ENCODE assay signal across 16 cellular contexts in the genomic region with DNA sequence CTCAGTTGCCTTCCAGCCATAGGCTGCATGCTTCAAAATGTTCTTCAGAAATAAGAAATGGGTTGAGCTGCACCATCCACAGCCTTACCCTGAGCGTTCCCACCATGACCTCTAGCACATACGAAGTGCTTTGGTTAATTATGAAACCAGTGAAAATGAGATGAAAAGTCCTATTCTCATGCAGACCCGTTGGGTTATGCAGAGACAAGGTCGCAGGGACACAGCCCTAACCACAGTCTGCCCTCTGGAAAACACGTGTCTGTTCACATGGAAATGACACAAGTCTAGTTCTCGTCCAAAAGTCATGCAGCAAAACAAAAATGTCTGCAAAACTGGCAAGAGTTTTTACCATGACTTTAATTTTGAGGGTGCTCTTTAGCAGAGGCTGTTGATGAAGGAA. TPM values are rescaled to one million over a fixed set of nuclear protein-coding genes. Genes with fewer than 3 reads are reported as not detected.
DNase-seq lines count a peak whose midpoint lies in the region; ATAC-seq, FAIRE-seq and TF ChIP-seq lines count a peak whose summit lies in the region.
"Had no signal": no experiment of that assay in that cellular context is flagged by ENCODE, and none has a peak within 500 bp of the region (broad histone marks: within the 10 kb centered on the region; RNA-seq: fewer than 3 reads in every experiment).

No MANE protein-coding gene starts in this region.

- H3K27me3 ChIP-seq in ascending aorta (no peaks in the 10 kb centered on the region), left ventricle myocardium inferior (ENCODE audit: low read depth) (no peaks in the 10 kb centered on the region)
- no peaks in the 10 kb centered on the region for H3K27me3 ChIP-seq in effector memory CD4-positive, alpha-beta T cell (replicated peaks; ENCODE audit: control insufficient read depth, insufficient read depth, low read length, poor library complexity, severe bottlenecking)

- H3K9me3 Mint-ChIP-seq in osteocyte (ENCODE audit: unreplicated experiment): no peaks in the 10 kb centered on the region
- H3K9me3 Mint-ChIP-seq: CD4-positive, CD25-positive, alpha-beta regulatory T cell had no signal

- H3K36me3 Mint-ChIP-seq in osteocyte (ENCODE audit: unreplicated experiment): no peaks in the 10 kb centered on the region
- H3K36me3 Mint-ChIP-seq: CD4-positive, CD25-positive, alpha-beta regulatory T cell had no signal

- H3K4me3 Mint-ChIP-seq in osteocyte (ENCODE audit: unreplicated experiment): no peak overlapping the region
- H3K4me3 Mint-ChIP-seq: CD4-positive, CD25-positive, alpha-beta regulatory T cell had no signal

- ATAC-seq in GM19452 (IDR thresholded peaks at IDR 0.05; ENCODE audit: unreplicated experiment) (no peak), GM21737 (IDR thresholded peaks at IDR 0.05; ENCODE audit: unreplicated experiment) (no peak)

- peaks cover 5% of the 10 kb centered on the region for H3K4me1 Mint-ChIP-seq in osteocyte (ENCODE audit: unreplicated experiment)

- FAIRE-seq in GM12891 (lab: Jason Lieb, UNC): peak; percentile 38
- FAIRE-seq: GM19239, H54 had no signal

- peaks cover 8 to 13% of the 10 kb centered on the region in 2 donors for H3K4me1 ChIP-seq in ascending aorta
- peaks cover 12% of the 10 kb centered on the region for H3K4me1 ChIP-seq in left ventricle myocardium inferior
- peaks cover 7% of the 10 kb centered on the region for H3K4me1 ChIP-seq in effector memory CD4-positive, alpha-beta T cell (ENCODE audit: control insufficient read depth, insufficient read depth, low read length, poor library complexity, severe bottlenecking)

- TF ChIP-seq CTCF in ascending aorta (IDR thresholded peaks at IDR 0.05): no peak
- no peak for TF ChIP-seq CTCF in left ventricle myocardium inferior (IDR thresholded peaks at IDR 0.05; ENCODE audit: borderline replicate concordance)
- TF ChIP-seq CTCF in osteocyte (IDR thresholded peaks at IDR 0.05): no peak

- intact Hi-C loops in ascending aorta (cut with DNase I) (no loop called here), left ventricle myocardium inferior (cut with micrococcal nuclease) (no loop called here)

- H3K27ac Mint-ChIP-seq in osteocyte (ENCODE audit: unreplicated experiment): no peak overlapping the region

- H3K4me3 ChIP-seq in ascending aorta (no peak overlapping the region), left ventricle myocardium inferior (no peak overlapping the region)
- no peak overlapping the region for H3K4me3 ChIP-seq in effector memory CD4-positive, alpha-beta T cell (ENCODE audit: insufficient read depth, low read depth, low read length, poor library complexity, severe bottlenecking)

- peak overlapping the region; percentile 69 to 74 for H3K27ac ChIP-seq in ascending aorta
- peak overlapping the region; percentile 39 for H3K27ac ChIP-seq in left ventricle myocardium inferior (replicated peaks)
- no peak overlapping the region for H3K27ac ChIP-seq in effector memory CD4-positive, alpha-beta T cell (ENCODE audit: insufficient read depth, low read length, poor library complexity, severe bottlenecking)

- no peak for TF ChIP-seq POLR2A in GM12891 (IDR thresholded peaks at IDR 0.05; ENCODE audit: low read depth, low read length)

- H3K9me3 ChIP-seq in ascending aorta: no peaks in the 10 kb centered on the region
- no peaks in the 10 kb centered on the region for H3K9me3 ChIP-seq in left ventricle myocardium inferior (replicated peaks)
- H3K9me3 ChIP-seq in effector memory CD4-positive, alpha-beta T cell (ENCODE audit: control insufficient read depth, low read length): no peaks in the 10 kb centered on the region

- DNase-seq in GM12891 (ENCODE audit: insufficient read length, low spot score): no peak
- no peak for DNase-seq in ascending aorta (ENCODE audit: low spot score in 2 of 2)
- no peak for DNase-seq in left ventricle myocardium inferior
- DNase-seq in osteocyte (ENCODE audit: extremely low spot score, unreplicated experiment): peak; percentile 32
- no peak for DNase-seq in NCI-H2081 treated with DMSO at 0.1 percent for 48 hours (lab: John Stamatoyannopoulos, UW)
- no peak for DNase-seq in effector memory CD4-positive, alpha-beta T cell
- DNase-seq: NCI-H1105 treated with DMSO at 0.1 percent for 48 hours, NCI-H187, NCI-H2171, SHP77 treated with DMSO at 0.1 percent for 48 hours had no signal

- H3K27me3 Mint-ChIP-seq in osteocyte (ENCODE audit: unreplicated experiment): no peaks in the 10 kb centered on the region

- H3K36me3 ChIP-seq in ascending aorta (no peaks in the 10 kb centered on the region), left ventricle myocardium inferior (no peaks in the 10 kb centered on the region)
- no peaks in the 10 kb centered on the region for H3K36me3 ChIP-seq in effector memory CD4-positive, alpha-beta T cell (ENCODE audit: control insufficient read depth, insufficient read depth, low read length)

TF ChIP-seq in GM12891, 5 proteins besides CTCF, POLR2A, EP300 and RAD21:
- TF ChIP-seq SPI1 (IDR thresholded peaks at IDR 0.05; ENCODE audit: low read depth, low read length) (no peak), POLR2AphosphoS5 (IDR thresholded peaks at IDR 0.05; ENCODE audit: low read depth, low read length) (no peak), PAX5 (IDR thresholded peaks at IDR 0.05; ENCODE audit: insufficient read depth, low read length, severe bottlenecking) (no peak), TAF1 (IDR thresholded peaks at IDR 0.05; ENCODE audit: low read depth, low read length) (no peak), POU2F2 (IDR thresholded peaks at IDR 0.05; ENCODE audit: low read depth, low read length) (no peak)

RNA-seq across cellular contexts. Expression of gene NGRN, which starts 36.4 kb away (rescaled TPM):
- polyA plus RNA-seq in GM12891 (2012; ENCODE audit: low read depth, missing spikeins): 16.2 TPM
- 58.0 TPM for total RNA-seq in ascending aorta
- 120 TPM for total RNA-seq in left ventricle myocardium inferior
- total RNA-seq in osteocyte: 92.3 and 94.8 TPM in 2 replicates

RNA-seq across cellular contexts. Expression of gene ZNF774, which starts 50.2 kb away (rescaled TPM):
- 0.55 TPM for polyA plus RNA-seq in GM12891 (2012; ENCODE audit: low read depth, missing spikeins)
- 0.21 TPM for total RNA-seq in ascending aorta
- total RNA-seq in left ventricle myocardium inferior: 4.7 TPM
- 1.6 and 3.1 TPM in 2 replicates for total RNA-seq in osteocyte
- total RNA-seq: CD4-positive, CD25-positive, alpha-beta regulatory T cell had no signal
- polyA plus RNA-seq: CD4-positive, CD25-positive, alpha-beta regulatory T cell had no signal

RNA-seq across cellular contexts. Expression of gene TTLL13, which starts 52.5 kb away (rescaled TPM):
- polyA plus RNA-seq in GM12891 (2012; ENCODE audit: low read depth, missing spikeins): 0.06 TPM
- total RNA-seq in ascending aorta: not detected
- 0.19 TPM for total RNA-seq in left ventricle myocardium inferior
- total RNA-seq in osteocyte: not detected in 2 replicates
- total RNA-seq: A673 had no signal
